In the genomic region with DNA sequence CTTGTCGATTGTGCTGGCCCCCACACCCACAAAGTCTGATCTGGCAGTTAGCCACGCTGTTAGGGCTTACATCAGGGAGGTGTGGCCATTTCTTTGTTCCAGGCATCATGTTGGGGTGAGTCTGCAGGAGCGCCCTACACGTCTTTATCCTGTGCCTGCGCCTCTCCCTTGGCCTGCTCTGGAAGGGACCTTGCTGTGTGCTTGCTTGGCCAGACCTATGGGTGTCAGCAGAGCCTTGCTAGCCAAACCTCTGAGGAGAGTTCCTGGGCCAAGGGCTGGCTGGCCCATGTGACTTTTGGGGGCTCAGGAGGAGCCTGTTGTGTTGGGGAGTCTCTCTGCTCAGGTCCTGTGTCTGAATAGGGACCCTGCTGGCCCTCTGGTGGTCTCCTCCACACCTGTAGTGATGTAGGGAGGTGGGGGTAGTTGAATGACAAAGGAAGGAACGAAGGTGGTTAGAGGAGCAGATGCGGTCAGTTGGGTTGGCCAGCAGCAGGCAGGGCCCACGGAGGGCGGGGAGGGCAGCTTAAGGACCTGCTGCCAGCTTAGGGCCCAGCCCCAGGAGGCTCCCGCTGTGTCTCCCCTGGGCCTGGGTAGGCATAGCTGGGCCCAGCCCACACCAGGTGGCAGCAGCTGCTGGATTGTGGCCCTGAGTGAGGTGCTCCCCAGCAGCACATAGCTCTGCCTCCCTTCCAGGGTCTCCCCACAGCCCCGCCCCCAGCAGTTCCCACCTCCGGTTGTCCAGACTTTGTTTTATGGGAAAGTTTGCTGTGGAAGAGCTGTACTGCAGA, we compare ENCODE assay signal across 23 cellular contexts. TPM values are rescaled to one million over a fixed set of nuclear protein-coding genes. Genes with fewer than 3 reads are reported as not detected.
DNase-seq lines count a peak whose midpoint lies in the region; ATAC-seq, FAIRE-seq and TF ChIP-seq lines count a peak whose summit lies in the region.
"Had no signal": no experiment of that assay in that cellular context is flagged by ENCODE, and none has a peak within 500 bp of the region (broad histone marks: within the 10 kb centered on the region; RNA-seq: fewer than 3 reads in every experiment).

No MANE protein-coding gene starts in this region.

- H3K9ac ChIP-seq in endodermal cell (ENCODE audit: extremely low read depth, low read length, poor library complexity, severe bottlenecking) (no peak overlapping the region), kidney (ENCODE audit: low read length in 2 of 2) (no peak overlapping the region)

- intact Hi-C loops in right cardiac atrium (cut with DNase I) = no loop called here
- intact Hi-C loops in left ventricle myocardium inferior (cut with micrococcal nuclease) = no loop called here
- intact Hi-C loops in kidney (cut with DNase I) = no loop called here

- TF ChIP-seq CTCF in left ventricle myocardium inferior (IDR thresholded peaks at IDR 0.05; ENCODE audit: borderline replicate concordance) (no peak), endodermal cell (conservative IDR thresholded peaks at IDR 0.05) (no peak), kidney (IDR thresholded peaks at IDR 0.05; ENCODE audit: borderline replicate concordance, extremely low read depth, insufficient read depth) (peak; percentile 24)

- H3K9me3 ChIP-seq in right cardiac atrium (ENCODE audit: control insufficient read depth, low read length) (no peaks in the 10 kb centered on the region), left ventricle myocardium inferior (replicated peaks) (no peaks in the 10 kb centered on the region), endodermal cell (ENCODE audit: control insufficient read depth, low read length) (no peaks in the 10 kb centered on the region), kidney (ENCODE audit: control insufficient read depth in 1 of 2, low read length in 2 of 2) (no peaks in the 10 kb centered on the region)

- 91% methylated on average over 12 of the region's 12 CpGs for WGBS in right cardiac atrium
- 96 to 97% methylated on average over 3 to 12 of the region's 12 CpGs for WGBS in endodermal cell (ENCODE audit: insufficient coverage in 1 of 2, insufficient read length in 1 of 2), 2 experiments

- H3K27ac Mint-ChIP-seq in endodermal cell = no peak overlapping the region
- H3K27ac Mint-ChIP-seq in effector memory CD8-positive, alpha-beta T cell = peak overlapping the region in 1 of 2 donors; percentile 28
- H3K27ac Mint-ChIP-seq: CD8-positive, alpha-beta T cell had no signal

- H3K4me3 ChIP-seq in right cardiac atrium (ENCODE audit: low read length) (no peak overlapping the region), left ventricle myocardium inferior (no peak overlapping the region), endodermal cell (ENCODE audit: low read length) (no peak overlapping the region), kidney (ENCODE audit: low read length in 2 of 2) (no peak overlapping the region)
- H3K4me3 ChIP-seq: BLaER1 treated with 17β-estradiol and CSF1 and Interleukin-3, amounts not matched to agents 10 nM and 100 nM had no signal

- H3K4me1 ChIP-seq in right cardiac atrium (ENCODE audit: control insufficient read depth, insufficient read depth, low read length) (peaks cover 2% of the 10 kb centered on the region), left ventricle myocardium inferior (peaks cover 17% of the 10 kb centered on the region), endodermal cell (ENCODE audit: control insufficient read depth, insufficient read depth, low read length) (no peaks in the 10 kb centered on the region), kidney (ENCODE audit: control insufficient read depth in 1 of 2, insufficient read depth in 1 of 2, low read depth in 1 of 2, low read length in 2 of 2) (peaks cover 9 to 10% of the 10 kb centered on the region in 2 donors)

- peaks cover 26% of the 10 kb centered on the region for H3K9me3 Mint-ChIP-seq in endodermal cell
- no peaks in the 10 kb centered on the region for H3K9me3 Mint-ChIP-seq in effector memory CD8-positive, alpha-beta T cell
- H3K9me3 Mint-ChIP-seq: CD8-positive, alpha-beta T cell had no signal

- H3K27me3 ChIP-seq in right cardiac atrium (ENCODE audit: control insufficient read depth, insufficient read depth) (no peaks in the 10 kb centered on the region), left ventricle myocardium inferior (ENCODE audit: low read depth) (no peaks in the 10 kb centered on the region), endodermal cell (ENCODE audit: control insufficient read depth, insufficient read depth, low read length, poor library complexity, severe bottlenecking) (no peaks in the 10 kb centered on the region)
- H3K27me3 ChIP-seq: BLaER1 treated with 17β-estradiol and CSF1 and Interleukin-3, amounts not matched to agents 10 nM and 100 nM had no signal

- H3K36me3 ChIP-seq in left ventricle myocardium inferior = peaks cover 69% of the 10 kb centered on the region
- peaks cover 61% of the 10 kb centered on the region for H3K36me3 ChIP-seq in endodermal cell (ENCODE audit: control insufficient read depth, insufficient read depth, low read length)
- H3K36me3 ChIP-seq in kidney (ENCODE audit: control insufficient read depth in 1 of 2, insufficient read depth in 2 of 2, low read length in 2 of 2) = peaks cover 25 to 30% of the 10 kb centered on the region in 2 donors

- no peaks in the 10 kb centered on the region for H3K27me3 Mint-ChIP-seq in endodermal cell (ENCODE audit: insufficient read depth)
- no peaks in the 10 kb centered on the region for H3K27me3 Mint-ChIP-seq in effector memory CD8-positive, alpha-beta T cell

- no peak overlapping the region for H3K27ac ChIP-seq in right cardiac atrium (ENCODE audit: low read length)
- no peak overlapping the region for H3K27ac ChIP-seq in left ventricle myocardium inferior (replicated peaks)
- no peak overlapping the region for H3K27ac ChIP-seq in endodermal cell (ENCODE audit: low read depth, low read length)
- H3K27ac ChIP-seq in kidney (ENCODE audit: low read depth in 2 of 2, low read length in 2 of 2) = no peak overlapping the region

- DNase-seq in right cardiac atrium (peak in 1 of 3 donors; percentile 21), left ventricle myocardium inferior (no peak), endodermal cell (peak; percentile 34), kidney (no peak)
- DNase-seq in effector memory CD8-positive, alpha-beta T cell = no peak
- DNase-seq: Calu3; CD8-positive, alpha-beta T cell; DMS53; EL; NCI-H1417 treated with DMSO at 0.1 percent for 48 hours; NCI-H187 treated with DMSO at 0.1 percent for 48 hours; NCI-H2227 treated with DMSO at 0.1 percent for 48 hours; NCI-H510A treated with DMSO at 0.1 percent for 48 hours; NCI-H774; PC-3; RPMI8226; SHP77 treated with DMSO at 0.1 percent for 48 hours had no signal

- ATAC-seq in right cardiac atrium = peak; percentile 8
- no peak for ATAC-seq in GM18907 (IDR thresholded peaks at IDR 0.05; ENCODE audit: unreplicated experiment)
- no peak for ATAC-seq in effector memory CD8-positive, alpha-beta T cell (replicated peaks)
- no peak for ATAC-seq in GM19397 (IDR thresholded peaks at IDR 0.05; ENCODE audit: unreplicated experiment)
- ATAC-seq: CD8-positive, alpha-beta T cell; PC-3 had no signal

- H3K36me3 Mint-ChIP-seq in endodermal cell (ENCODE audit: low read depth) = peaks cover 78% of the 10 kb centered on the region
- H3K36me3 Mint-ChIP-seq in effector memory CD8-positive, alpha-beta T cell (ENCODE audit: insufficient read depth) = peaks cover 58% of the 10 kb centered on the region

- no peak overlapping the region for H3K4me3 Mint-ChIP-seq in endodermal cell
- no peak overlapping the region for H3K4me3 Mint-ChIP-seq in effector memory CD8-positive, alpha-beta T cell
- H3K4me3 Mint-ChIP-seq: CD8-positive, alpha-beta T cell had no signal

- FAIRE-seq in kidney (lab: Jason Lieb, UNC) = no peak
- FAIRE-seq: GM12891, GM18507, H54 had no signal

- no peaks in the 10 kb centered on the region for H3K4me1 Mint-ChIP-seq in endodermal cell
- H3K4me1 Mint-ChIP-seq in effector memory CD8-positive, alpha-beta T cell (ENCODE audit: low read depth in 2 of 2) = peaks cover 8 to 16% of the 10 kb centered on the region in 2 donors

RNA-seq across cellular contexts. Expression of a gene that starts 7.9 kb away (rescaled TPM):
- total RNA-seq in right cardiac atrium = 10 to 100 TPM; 20.4 to 32.0 (median 26.0) TPM
- 22.6 TPM for polyA plus RNA-seq in right cardiac atrium
- total RNA-seq in left ventricle myocardium inferior = 27.1 TPM
- 10 to 100 TPM; 39.9 to 41.2 TPM for total RNA-seq in endodermal cell
- 39.4 TPM for polyA plus RNA-seq in endodermal cell (2013, experiment 1 of 2)
- polyA plus RNA-seq in endodermal cell (2013, experiment 2 of 2) = 35.8 TPM
- 46.9 TPM for total RNA-seq in kidney
- polyA plus RNA-seq in kidney (ENCODE audit: insufficient read depth, low read depth, low replicate concordance) = 31.6 TPM

RNA-seq across cellular contexts. Expression of a gene that starts 31.6 kb away (rescaled TPM):
- total RNA-seq in right cardiac atrium = 10 to 100 TPM; 14.4 to 37.5 (median 33.4) TPM
- 35.9 TPM for polyA plus RNA-seq in right cardiac atrium
- 18.3 TPM for total RNA-seq in left ventricle myocardium inferior
- 10 to 100 TPM; 30.3 to 61.4 TPM for total RNA-seq in endodermal cell
- polyA plus RNA-seq in endodermal cell (2013, experiment 1 of 2) = 17.6 TPM
- 20.9 TPM for polyA plus RNA-seq in endodermal cell (2013, experiment 2 of 2)
- 56.1 TPM for total RNA-seq in kidney
- 79.6 TPM for polyA plus RNA-seq in kidney (ENCODE audit: insufficient read depth, low read depth, low replicate concordance)

RNA-seq across cellular contexts. Expression of a gene that starts 41.2 kb away (rescaled TPM):
- total RNA-seq in right cardiac atrium = under 1 TPM in 2 of 4 donors, not detected in 2; 0.34 TPM
- 0.29 TPM for polyA plus RNA-seq in right cardiac atrium
- 0.11 TPM for total RNA-seq in left ventricle myocardium inferior
- under 1 TPM; 0.46 to 0.84 TPM for total RNA-seq in endodermal cell
- polyA plus RNA-seq in endodermal cell (2013, experiment 1 of 2) = 0.53 TPM
- polyA plus RNA-seq in endodermal cell (2013, experiment 2 of 2) = 0.41 TPM
- 0.22 TPM for total RNA-seq in kidney
- 0.22 TPM for polyA plus RNA-seq in kidney (ENCODE audit: insufficient read depth, low read depth, low replicate concordance)
- total RNA-seq: Calu3, PC-3 had no signal

RNA-seq across cellular contexts. Expression of a gene that starts 43.9 kb away (rescaled TPM):
- 1 to 10 TPM; 3.6 to 5.8 (median 5.3) TPM for total RNA-seq in right cardiac atrium
- polyA plus RNA-seq in right cardiac atrium = 7.9 TPM
- 4.5 TPM for total RNA-seq in left ventricle myocardium inferior
- total RNA-seq in endodermal cell = 10 to 100 TPM; 16.4 to 19.9 TPM
- 11.6 TPM for polyA plus RNA-seq in endodermal cell (2013, experiment 1 of 2)
- polyA plus RNA-seq in endodermal cell (2013, experiment 2 of 2) = 11.3 TPM
- total RNA-seq in kidney = 24.7 TPM
- 28.2 TPM for polyA plus RNA-seq in kidney (ENCODE audit: insufficient read depth, low read depth, low replicate concordance)

Comparison
In these comparisons a context has a peak if more than half of its experiments do, and no peak if none do; other contexts are left out.
1. ATAC-seq: peak in right cardiac atrium (2 of 2); none in GM18907 (single experiment), effector memory CD8-positive, alpha-beta T cell (single experiment) and GM19397 (single experiment).